In genomic region chr3:117366574-117366973, GRCh38 we compare ENCODE assay signal across 23 cellular contexts.
"Had no signal": no experiment of that assay in that cellular context is flagged by ENCODE, and none has a peak within 500 bp of the region (broad histone marks: within the 10 kb centered on the region; RNA-seq: fewer than 3 reads in every experiment).

No MANE protein-coding gene starts in this region.

- H3K36me3 ChIP-seq: ovary, right atrium auricular region, upper lobe of left lung had no signal

- H3K4me1 Mint-ChIP-seq: activated CD4-positive, alpha-beta memory T cell treated with anti-CD3 and anti-CD28 coated beads, Interleukin-2, amount 10 ng/mL, durations not matched to agents 7 days and 5 days; activated CD4-positive, alpha-beta T cell treated with anti-CD3 and anti-CD28 coated beads, Interleukin-2, amount 10 ng/mL, durations not matched to agents 24 days and 14 days; activated CD8-positive, alpha-beta memory T cell treated with anti-CD3 and anti-CD28 coated beads, Interleukin-2, amount 10 ng/mL, durations not matched to agents 7 days and 5 days; activated naive CD4-positive, alpha-beta T cell treated with anti-CD3 and anti-CD28 coated beads, Interleukin-2, amount 50 U/mL, for 24 hours; memory B cell had no signal

- ATAC-seq: activated CD4-positive, CD25-positive, alpha-beta regulatory T cell treated with anti-CD3 and anti-CD28 coated beads, Interleukin-2, amount 50 U/mL, for 24 hours; activated CD8-positive, alpha-beta memory T cell treated with anti-CD3 and anti-CD28 coated beads, Interleukin-2, amount 10 ng/mL, durations not matched to agents 7 days and 5 days; left colon; natural killer cell treated with Interleukin-12 subunit alpha and Interleukin-12 subunit beta and Interleukin-15 and Interleukin-18, amount 100 ng/mL, for 72 hours; psoas muscle; stimulated activated naive CD8-positive, alpha-beta T cell treated with anti-CD3 and anti-CD28 coated beads, Interleukin-15, Interleukin-2, amounts not matched to agents 100 U/mL and 50 U/mL, for 24 hours had no signal

- DNase-seq: activated CD4-positive, alpha-beta memory T cell treated with anti-CD3 and anti-CD28 coated beads, Interleukin-2, amount 10 ng/mL, durations not matched to agents 7 days and 5 days; activated CD4-positive, alpha-beta T cell treated with anti-CD3 and anti-CD28 coated beads, Interleukin-2, amount 10 ng/mL, durations not matched to agents 24 days and 14 days; activated CD8-positive, alpha-beta memory T cell treated with anti-CD3 and anti-CD28 coated beads, Interleukin-2, amount 10 ng/mL, durations not matched to agents 7 days and 5 days; activated gamma-delta T cell; activated T-cell treated with anti-CD3 and anti-CD28 coated beads for 4 hours; anterior cingulate cortex; effector CD4-positive, alpha-beta T cell; erythroblast; foreskin fibroblast; left colon; ovary; psoas muscle; stimulated activated CD4-positive, alpha-beta T cell treated with anti-CD3 and anti-CD28 coated beads, Interleukin-4, amount 100 ng/mL, for 4 hours; stimulated activated naive CD8-positive, alpha-beta T cell treated with anti-CD3 and anti-CD28 coated beads, Interleukin-15, Interleukin-2, amounts not matched to agents 100 U/mL and 50 U/mL, for 24 hours; upper lobe of left lung had no signal

- H3K4me3 ChIP-seq: ovary, psoas muscle, right atrium auricular region, upper lobe of left lung had no signal

- H3K36me3 Mint-ChIP-seq: activated CD8-positive, alpha-beta memory T cell treated with anti-CD3 and anti-CD28 coated beads, Interleukin-2, amount 10 ng/mL, durations not matched to agents 7 days and 5 days; activated naive CD4-positive, alpha-beta T cell treated with anti-CD3 and anti-CD28 coated beads, Interleukin-2, amount 50 U/mL, for 24 hours; memory B cell had no signal

- H3K9me3 ChIP-seq: ovary, psoas muscle, upper lobe of left lung had no signal

- H3K4me1 ChIP-seq: psoas muscle, right atrium auricular region, upper lobe of left lung had no signal

- H3K4me3 Mint-ChIP-seq: activated CD4-positive, alpha-beta memory T cell treated with anti-CD3 and anti-CD28 coated beads, Interleukin-2, amount 10 ng/mL, durations not matched to agents 7 days and 5 days; activated CD4-positive, alpha-beta T cell treated with anti-CD3 and anti-CD28 coated beads, Interleukin-2, amount 10 ng/mL, durations not matched to agents 24 days and 14 days; activated CD8-positive, alpha-beta memory T cell treated with anti-CD3 and anti-CD28 coated beads, Interleukin-2, amount 10 ng/mL, durations not matched to agents 7 days and 5 days; activated naive CD4-positive, alpha-beta T cell treated with anti-CD3 and anti-CD28 coated beads, Interleukin-2, amount 50 U/mL, for 24 hours; activated T-helper 1 cell treated with anti-CD3 and anti-CD28 coated beads, Interleukin-12 subunit alpha, Interleukin-12 subunit beta, Interleukin-2, Interleukin-4 antibody, amounts not matched to agents 30 ng/mL and 10 ng/mL and 1 ng/mL, durations not matched to agents 14 hours and 24 hours and 36 hours; brain; dendritic cell treated with granulocyte-macrophage colony-stimulating factor and Interleukin-4, amounts not matched to agents 40 ng/mL and 50 ng/mL, for 4 days; memory B cell; natural killer cell treated with Interleukin-12 subunit alpha and Interleukin-12 subunit beta and Interleukin-15 and Interleukin-18, amount 100 ng/mL, for 72 hours had no signal

- H3K27ac ChIP-seq: ovary, psoas muscle, right atrium auricular region, upper lobe of left lung had no signal

- H3K27me3 ChIP-seq: ovary, right atrium auricular region, upper lobe of left lung had no signal

- H3K27me3 Mint-ChIP-seq: activated CD4-positive, alpha-beta memory T cell treated with anti-CD3 and anti-CD28 coated beads, Interleukin-2, amount 10 ng/mL, durations not matched to agents 7 days and 5 days; activated CD4-positive, alpha-beta T cell treated with anti-CD3 and anti-CD28 coated beads, Interleukin-2, amount 10 ng/mL, durations not matched to agents 24 days and 14 days; activated CD8-positive, alpha-beta memory T cell treated with anti-CD3 and anti-CD28 coated beads, Interleukin-2, amount 10 ng/mL, durations not matched to agents 7 days and 5 days; activated naive CD4-positive, alpha-beta T cell treated with anti-CD3 and anti-CD28 coated beads, Interleukin-2, amount 50 U/mL, for 24 hours; dendritic cell treated with granulocyte-macrophage colony-stimulating factor and Interleukin-4, amounts not matched to agents 40 ng/mL and 50 ng/mL, for 4 days; memory B cell; natural killer cell treated with Interleukin-12 subunit alpha and Interleukin-12 subunit beta and Interleukin-15 and Interleukin-18, amount 100 ng/mL, for 72 hours had no signal

- H3K27ac Mint-ChIP-seq: activated CD4-positive, alpha-beta memory T cell treated with anti-CD3 and anti-CD28 coated beads, Interleukin-2, amount 10 ng/mL, durations not matched to agents 7 days and 5 days; activated CD4-positive, alpha-beta T cell treated with anti-CD3 and anti-CD28 coated beads, Interleukin-2, amount 10 ng/mL, durations not matched to agents 24 days and 14 days; activated CD8-positive, alpha-beta memory T cell treated with anti-CD3 and anti-CD28 coated beads, Interleukin-2, amount 10 ng/mL, durations not matched to agents 7 days and 5 days; activated naive CD4-positive, alpha-beta T cell treated with anti-CD3 and anti-CD28 coated beads, Interleukin-2, amount 50 U/mL, for 24 hours; activated T-helper 1 cell treated with anti-CD3 and anti-CD28 coated beads, Interleukin-12 subunit alpha, Interleukin-12 subunit beta, Interleukin-2, Interleukin-4 antibody, amounts not matched to agents 30 ng/mL and 10 ng/mL and 1 ng/mL, durations not matched to agents 14 hours and 24 hours and 36 hours; brain; dendritic cell treated with granulocyte-macrophage colony-stimulating factor and Interleukin-4, amounts not matched to agents 40 ng/mL and 50 ng/mL, for 4 days; memory B cell; natural killer cell treated with Interleukin-12 subunit alpha and Interleukin-12 subunit beta and Interleukin-15 and Interleukin-18, amount 100 ng/mL, for 72 hours had no signal
